ENCODE assay signal across 8 cellular contexts in genomic region chr3:187955076-187955952, GRCh38.
A peak's percentile ranks its signal among the peaks of the same experiment; 100 is the strongest.
DNase-seq lines count a peak whose midpoint lies in the region; ATAC-seq and TF ChIP-seq lines count a peak whose summit lies in the region.

No MANE protein-coding gene starts in this region.

- peaks cover 0 to 3% (median 0%) of the 10 kb centered on the region in 3 donors for H3K36me3 Mint-ChIP-seq in immature natural killer cell

- TF ChIP-seq CTCF in foreskin fibroblast (IDR thresholded peaks at IDR 0.05; ENCODE audit: low read depth, low read length): no peak

- H3K9me3 Mint-ChIP-seq in immature natural killer cell: no peaks in the 10 kb centered on the region

- H3K4me3 Mint-ChIP-seq in immature natural killer cell: no peak overlapping the region

- H3K4me1 Mint-ChIP-seq in immature natural killer cell: peaks cover 83 to 91% of the 10 kb centered on the region in 2 donors

- ATAC-seq in HG03175 (IDR thresholded peaks at IDR 0.05; ENCODE audit: unreplicated experiment): no peak

- H3K27ac Mint-ChIP-seq in immature natural killer cell: peak overlapping the region in 3 of 6 donors; percentile 2 to 51 (median 33)

- H3K4me3 ChIP-seq in foreskin fibroblast (ENCODE audit: low read depth in 1 of 2, low read length in 2 of 2) (no peak overlapping the region), skeletal muscle cell (ENCODE audit: low read depth, low read length) (no peak overlapping the region)

- DNase-seq in GM03348 (ENCODE audit: low spot score) (peak; percentile 75), RPMI7951 (ENCODE audit: low read depth) (peak; percentile 57), foreskin fibroblast (peak; percentile 91), skeletal muscle cell (ENCODE audit: low read depth) (peak; percentile 98), RPMI8226 (no peak), NCI-H1436 treated with DMSO at 0.1 percent for 48 hours (lab: John Stamatoyannopoulos, UW) (no peak), immature natural killer cell (no peak)

- no peaks in the 10 kb centered on the region for H3K27me3 Mint-ChIP-seq in immature natural killer cell (ENCODE audit: low read depth in 3 of 3)

Comparison
In these comparisons a context has a peak if more than half of its experiments do, and no peak if none do; other contexts are left out.
1. DNase-seq: peak in GM03348 (single experiment), RPMI7951 (single experiment), foreskin fibroblast (2 of 2) and skeletal muscle cell (single experiment); none in RPMI8226 (single experiment), NCI-H1436 treated with DMSO at 0.1 percent for 48 hours (single experiment) and immature natural killer cell (0 of 3).